Comparison of ENCODE assay signal across 1 cellular context in the genomic region with DNA sequence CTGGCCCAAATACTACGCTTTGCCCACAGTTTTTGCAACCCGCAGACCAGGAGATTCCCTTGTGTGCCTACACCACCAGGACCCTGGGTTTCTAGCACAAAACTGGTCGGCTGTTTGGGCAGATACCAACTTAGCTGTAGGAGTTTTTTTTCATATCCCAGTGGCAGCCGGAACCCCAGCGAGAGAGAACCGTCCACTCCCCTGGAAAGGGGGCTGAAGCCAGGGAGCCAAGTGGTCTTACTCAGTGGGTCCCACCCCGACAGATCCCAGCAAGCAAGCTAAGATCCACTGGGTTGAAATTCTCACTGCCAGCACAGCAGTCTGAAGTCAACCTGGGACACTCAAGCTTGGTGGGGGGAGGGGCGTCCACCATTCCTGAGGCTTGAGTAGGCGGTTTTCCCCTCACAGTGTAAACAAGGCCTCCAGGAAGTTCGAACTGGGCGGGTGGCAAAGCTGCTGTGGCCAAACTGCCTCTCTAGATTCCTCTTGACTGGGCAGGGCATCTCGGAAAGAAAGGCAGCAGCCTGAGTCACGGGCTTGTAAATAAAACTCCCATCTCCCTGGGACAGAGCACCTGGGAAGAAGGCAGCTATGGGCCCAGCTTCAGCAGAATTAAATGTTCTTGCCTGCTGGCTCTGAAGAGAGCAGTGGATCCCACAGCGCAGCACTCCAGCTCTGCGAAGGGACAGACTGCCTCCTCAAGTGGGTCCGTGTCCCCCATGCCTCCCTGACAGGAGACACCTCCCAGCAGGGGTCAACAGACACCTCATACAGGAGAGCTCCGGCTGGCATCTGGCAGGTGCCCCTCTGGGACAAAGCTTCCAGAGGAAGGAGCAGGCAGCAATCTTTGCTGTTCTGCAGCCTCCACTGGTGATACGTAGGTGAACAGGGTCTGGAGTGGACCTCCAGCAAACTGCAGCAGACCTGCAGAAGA.
TF ChIP-seq lines count a peak whose summit lies in the region.
"Not testable (repeated sequence)": the region's sequence is repeated elsewhere in the genome, so short reads cannot be mapped to it uniquely, and the experiment has no call there.

No MANE protein-coding gene starts in this region.

TF ChIP-seq in HepG2, 621 proteins besides CTCF, POLR2A, EP300 and RAD21 (continued from another document and continues in another):
- TF ChIP-seq JUNB (CRISPR knock-in tag; IDR thresholded peaks at IDR 0.05; ENCODE audit: borderline replicate concordance) (peak; percentile 92), SP5 (CRISPR knock-in tag; IDR thresholded peaks at IDR 0.05; ENCODE audit: borderline replicate concordance, low read depth) (peak; percentile 76), MTA1 (CRISPR knock-in tag; IDR thresholded peaks at IDR 0.05; ENCODE audit: borderline replicate concordance) (peak; percentile 77; the same call in 1 of the 2 replicates), HNRNPL (IDR thresholded peaks at IDR 0.05; ENCODE audit: low read depth, low read length) (peak; percentile 86), TEAD3 (CRISPR knock-in tag; optimal IDR thresholded peaks at IDR 0.05; ENCODE audit: borderline replicate concordance) (peak; percentile 94), FOXK1 (CRISPR knock-in tag; IDR thresholded peaks at IDR 0.05; ENCODE audit: borderline replicate concordance, low read depth) (peak; percentile 89), ELF1 (CRISPR knock-in tag; IDR thresholded peaks at IDR 0.05) (peak; percentile 79), JUN (CRISPR knock-in tag; IDR thresholded peaks at IDR 0.05) (peak; percentile 71; the same call in 1 of the 2 replicates), SOX13 (CRISPR knock-in tag; conservative IDR thresholded peaks at IDR 0.05 in 1 of 2, IDR thresholded peaks at IDR 0.05 in 1 of 2) (peak in 1 of 2 experiments; percentile 45; a peak in 2 of 4 replicates), JUND (CRISPR knock-in tag; IDR thresholded peaks at IDR 0.05) (peak; percentile 84), ZFX (CRISPR knock-in tag; IDR thresholded peaks at IDR 0.05; ENCODE audit: low read depth) (peak; percentile 53; the same call in 1 of the 2 replicates), FOXO1 (CRISPR knock-in tag; IDR thresholded peaks at IDR 0.05) (peak; percentile 68), DNMT3B (CRISPR knock-in tag; conservative IDR thresholded peaks at IDR 0.05) (peak; percentile 86), RELA (CRISPR knock-in tag; IDR thresholded peaks at IDR 0.05) (peak; percentile 53; the same call in 1 of the 2 replicates), ZNF333 (CRISPR knock-in tag; IDR thresholded peaks at IDR 0.05; ENCODE audit: borderline replicate concordance) (0 out of 2 replicates have a peak, but pooled peaks have one; percentile 53), HNF4A (CRISPR knock-in tag; IDR thresholded peaks at IDR 0.05) (peak; percentile 20; the same call in 1 of the 2 replicates), ZNF605 (CRISPR knock-in tag; IDR thresholded peaks at IDR 0.05) (peak; percentile 77), ZNF12 (CRISPR knock-in tag; IDR thresholded peaks at IDR 0.05) (peak; percentile 59; the same call in 1 of the 2 replicates), ISL2 (CRISPR knock-in tag; IDR thresholded peaks at IDR 0.05) (peak; percentile 65; the same call in 1 of the 2 replicates), MAFF (IDR thresholded peaks at IDR 0.05; ENCODE audit: low read depth, low read length) (peak; percentile 25; the same call in 1 of the 2 replicates), RCOR2 (CRISPR knock-in tag; IDR thresholded peaks at IDR 0.05) (peak; percentile 71), PHF21A (CRISPR knock-in tag; IDR thresholded peaks at IDR 0.05) (peak; percentile 75), LCORL (CRISPR knock-in tag; IDR thresholded peaks at IDR 0.05) (0 out of 2 replicates have a peak, but pooled peaks have one; percentile 11), GATAD1 (CRISPR knock-in tag; IDR thresholded peaks at IDR 0.05) (peak; percentile 63; the same call in 1 of the 2 replicates), RARA (CRISPR knock-in tag; IDR thresholded peaks at IDR 0.05) (peak; percentile 65), NR2F6 (IDR thresholded peaks at IDR 0.05) (0 out of 2 replicates have a peak, but pooled peaks have one; percentile 29), NR2F6 (CRISPR knock-in tag; IDR thresholded peaks at IDR 0.05) (peak; percentile 29; the same call in 1 of the 2 replicates), RXRA (CRISPR knock-in tag; IDR thresholded peaks at IDR 0.05) (peak; percentile 92), SALL1 (CRISPR knock-in tag; IDR thresholded peaks at IDR 0.05) (peak; percentile 73), ZNF331 (CRISPR knock-in tag; IDR thresholded peaks at IDR 0.05) (peak; percentile 72), NFKBIZ (CRISPR knock-in tag; IDR thresholded peaks at IDR 0.05) (0 out of 2 replicates have a peak, but pooled peaks have one; percentile 75), ZNF746 (CRISPR knock-in tag; IDR thresholded peaks at IDR 0.05) (0 out of 2 replicates have a peak, but pooled peaks have one; percentile 43), SRY (CRISPR knock-in tag; IDR thresholded peaks at IDR 0.05) (0 out of 2 replicates have a peak, but pooled peaks have one; percentile 34), ERF (CRISPR knock-in tag; IDR thresholded peaks at IDR 0.05) (peak; percentile 57; the same call in 1 of the 2 replicates), ZNF350 (CRISPR knock-in tag; IDR thresholded peaks at IDR 0.05; ENCODE audit: borderline replicate concordance, low read depth) (peak; percentile 72), MAFK (conservative IDR thresholded peaks at IDR 0.05 in 1 of 2, IDR thresholded peaks at IDR 0.05 in 1 of 2; ENCODE audit: low read length in 2 of 2) (0 out of 4 replicates have a peak, but pooled peaks of 1 of the 2 experiments have one; percentile 2), SIX4 (CRISPR knock-in tag; IDR thresholded peaks at IDR 0.05) (0 out of 2 replicates have a peak, but pooled peaks have one; percentile 39), POGZ (CRISPR knock-in tag; IDR thresholded peaks at IDR 0.05) (peak; percentile 96), ZMYM2 (CRISPR knock-in tag; IDR thresholded peaks at IDR 0.05) (peak; percentile 71; the same call in 1 of the 2 replicates)
- TF ChIP-seq SOX13, LCORL (IDR thresholded peaks at IDR 0.05): not testable (repeated sequence)
- TF ChIP-seq, protein P1, sequence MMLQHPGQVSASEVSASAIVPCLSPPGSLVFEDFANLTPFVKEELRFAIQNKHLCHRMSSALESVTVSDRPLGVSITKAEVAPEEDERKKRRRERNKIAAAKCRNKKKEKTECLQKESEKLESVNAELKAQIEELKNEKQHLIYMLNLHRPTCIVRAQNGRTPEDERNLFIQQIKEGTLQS (CRISPR knock-in tag; IDR thresholded peaks at IDR 0.05) = peak; percentile 89
- TF ChIP-seq, protein P2, sequence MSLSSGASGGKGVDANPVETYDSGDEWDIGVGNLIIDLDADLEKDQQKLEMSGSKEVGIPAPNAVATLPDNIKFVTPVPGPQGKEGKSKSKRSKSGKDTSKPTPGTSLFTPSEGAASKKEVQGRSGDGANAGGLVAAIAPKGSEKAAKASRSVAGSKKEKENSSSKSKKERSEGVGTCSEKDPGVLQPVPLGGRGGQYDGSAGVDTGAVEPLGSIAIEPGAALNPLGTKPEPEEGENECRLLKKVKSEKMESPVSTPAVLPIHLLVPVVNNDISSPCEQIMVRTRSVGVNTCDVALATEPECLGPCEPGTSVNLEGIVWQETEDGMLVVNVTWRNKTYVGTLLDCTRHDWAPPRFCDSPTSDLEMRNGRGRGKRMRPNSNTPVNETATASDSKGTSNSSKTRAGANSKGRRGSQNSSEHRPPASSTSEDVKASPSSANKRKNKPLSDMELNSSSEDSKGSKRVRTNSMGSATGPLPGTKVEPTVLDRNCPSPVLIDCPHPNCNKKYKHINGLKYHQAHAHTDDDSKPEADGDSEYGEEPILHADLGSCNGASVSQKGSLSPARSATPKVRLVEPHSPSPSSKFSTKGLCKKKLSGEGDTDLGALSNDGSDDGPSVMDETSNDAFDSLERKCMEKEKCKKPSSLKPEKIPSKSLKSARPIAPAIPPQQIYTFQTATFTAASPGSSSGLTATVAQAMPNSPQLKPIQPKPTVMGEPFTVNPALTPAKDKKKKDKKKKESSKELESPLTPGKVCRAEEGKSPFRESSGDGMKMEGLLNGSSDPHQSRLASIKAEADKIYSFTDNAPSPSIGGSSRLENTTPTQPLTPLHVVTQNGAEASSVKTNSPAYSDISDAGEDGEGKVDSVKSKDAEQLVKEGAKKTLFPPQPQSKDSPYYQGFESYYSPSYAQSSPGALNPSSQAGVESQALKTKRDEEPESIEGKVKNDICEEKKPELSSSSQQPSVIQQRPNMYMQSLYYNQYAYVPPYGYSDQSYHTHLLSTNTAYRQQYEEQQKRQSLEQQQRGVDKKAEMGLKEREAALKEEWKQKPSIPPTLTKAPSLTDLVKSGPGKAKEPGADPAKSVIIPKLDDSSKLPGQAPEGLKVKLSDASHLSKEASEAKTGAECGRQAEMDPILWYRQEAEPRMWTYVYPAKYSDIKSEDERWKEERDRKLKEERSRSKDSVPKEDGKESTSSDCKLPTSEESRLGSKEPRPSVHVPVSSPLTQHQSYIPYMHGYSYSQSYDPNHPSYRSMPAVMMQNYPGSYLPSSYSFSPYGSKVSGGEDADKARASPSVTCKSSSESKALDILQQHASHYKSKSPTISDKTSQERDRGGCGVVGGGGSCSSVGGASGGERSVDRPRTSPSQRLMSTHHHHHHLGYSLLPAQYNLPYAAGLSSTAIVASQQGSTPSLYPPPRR (CRISPR knock-in tag; IDR thresholded peaks at IDR 0.05; ENCODE audit: borderline replicate concordance) = peak; percentile 55; the same call in 1 of the 2 replicates
- TF ChIP-seq, protein P3, sequence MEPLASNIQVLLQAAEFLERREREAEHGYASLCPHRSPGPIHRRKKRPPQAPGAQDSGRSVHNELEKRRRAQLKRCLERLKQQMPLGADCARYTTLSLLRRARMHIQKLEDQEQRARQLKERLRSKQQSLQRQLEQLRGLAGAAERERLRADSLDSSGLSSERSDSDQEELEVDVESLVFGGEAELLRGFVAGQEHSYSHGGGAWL (CRISPR knock-in tag; IDR thresholded peaks at IDR 0.05) = peak; percentile 43; the same call in 1 of the 2 replicates
- TF ChIP-seq, protein P4, sequence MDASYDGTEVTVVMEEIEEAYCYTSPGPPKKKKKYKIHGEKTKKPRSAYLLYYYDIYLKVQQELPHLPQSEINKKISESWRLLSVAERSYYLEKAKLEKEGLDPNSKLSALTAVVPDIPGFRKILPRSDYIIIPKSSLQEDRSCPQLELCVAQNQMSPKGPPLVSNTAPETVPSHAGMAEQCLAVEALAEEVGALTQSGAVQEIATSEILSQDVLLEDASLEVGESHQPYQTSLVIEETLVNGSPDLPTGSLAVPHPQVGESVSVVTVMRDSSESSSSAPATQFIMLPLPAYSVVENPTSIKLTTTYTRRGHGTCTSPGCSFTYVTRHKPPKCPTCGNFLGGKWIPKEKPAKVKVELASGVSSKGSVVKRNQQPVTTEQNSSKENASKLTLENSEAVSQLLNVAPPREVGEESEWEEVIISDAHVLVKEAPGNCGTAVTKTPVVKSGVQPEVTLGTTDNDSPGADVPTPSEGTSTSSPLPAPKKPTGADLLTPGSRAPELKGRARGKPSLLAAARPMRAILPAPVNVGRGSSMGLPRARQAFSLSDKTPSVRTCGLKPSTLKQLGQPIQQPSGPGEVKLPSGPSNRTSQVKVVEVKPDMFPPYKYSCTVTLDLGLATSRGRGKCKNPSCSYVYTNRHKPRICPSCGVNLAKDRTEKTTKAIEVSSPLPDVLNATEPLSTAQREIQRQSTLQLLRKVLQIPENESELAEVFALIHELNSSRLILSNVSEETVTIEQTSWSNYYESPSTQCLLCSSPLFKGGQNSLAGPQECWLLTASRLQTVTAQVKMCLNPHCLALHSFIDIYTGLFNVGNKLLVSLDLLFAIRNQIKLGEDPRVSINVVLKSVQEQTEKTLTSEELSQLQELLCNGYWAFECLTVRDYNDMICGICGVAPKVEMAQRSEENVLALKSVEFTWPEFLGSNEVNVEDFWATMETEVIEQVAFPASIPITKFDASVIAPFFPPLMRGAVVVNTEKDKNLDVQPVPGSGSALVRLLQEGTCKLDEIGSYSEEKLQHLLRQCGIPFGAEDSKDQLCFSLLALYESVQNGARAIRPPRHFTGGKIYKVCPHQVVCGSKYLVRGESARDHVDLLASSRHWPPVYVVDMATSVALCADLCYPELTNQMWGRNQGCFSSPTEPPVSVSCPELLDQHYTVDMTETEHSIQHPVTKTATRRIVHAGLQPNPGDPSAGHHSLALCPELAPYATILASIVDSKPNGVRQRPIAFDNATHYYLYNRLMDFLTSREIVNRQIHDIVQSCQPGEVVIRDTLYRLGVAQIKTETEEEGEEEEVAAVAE (CRISPR knock-in tag; IDR thresholded peaks at IDR 0.05; ENCODE audit: borderline replicate concordance) = peak; percentile 81; the same call in 1 of the 2 replicates
- TF ChIP-seq, protein P5, sequence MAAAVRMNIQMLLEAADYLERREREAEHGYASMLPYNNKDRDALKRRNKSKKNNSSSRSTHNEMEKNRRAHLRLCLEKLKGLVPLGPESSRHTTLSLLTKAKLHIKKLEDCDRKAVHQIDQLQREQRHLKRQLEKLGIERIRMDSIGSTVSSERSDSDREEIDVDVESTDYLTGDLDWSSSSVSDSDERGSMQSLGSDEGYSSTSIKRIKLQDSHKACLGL (CRISPR knock-in tag; IDR thresholded peaks at IDR 0.05) = 0 out of 2 replicates have a peak, but pooled peaks have one; percentile 29
- TF ChIP-seq, protein P6, sequence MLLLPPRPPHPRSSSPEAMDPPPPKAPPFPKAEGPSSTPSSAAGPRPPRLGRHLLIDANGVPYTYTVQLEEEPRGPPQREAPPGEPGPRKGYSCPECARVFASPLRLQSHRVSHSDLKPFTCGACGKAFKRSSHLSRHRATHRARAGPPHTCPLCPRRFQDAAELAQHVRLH (CRISPR knock-in tag; IDR thresholded peaks at IDR 0.05; ENCODE audit: borderline replicate concordance, low read depth) = peak; percentile 20; the same call in 1 of the 2 replicates
- TF ChIP-seq, protein P7, sequence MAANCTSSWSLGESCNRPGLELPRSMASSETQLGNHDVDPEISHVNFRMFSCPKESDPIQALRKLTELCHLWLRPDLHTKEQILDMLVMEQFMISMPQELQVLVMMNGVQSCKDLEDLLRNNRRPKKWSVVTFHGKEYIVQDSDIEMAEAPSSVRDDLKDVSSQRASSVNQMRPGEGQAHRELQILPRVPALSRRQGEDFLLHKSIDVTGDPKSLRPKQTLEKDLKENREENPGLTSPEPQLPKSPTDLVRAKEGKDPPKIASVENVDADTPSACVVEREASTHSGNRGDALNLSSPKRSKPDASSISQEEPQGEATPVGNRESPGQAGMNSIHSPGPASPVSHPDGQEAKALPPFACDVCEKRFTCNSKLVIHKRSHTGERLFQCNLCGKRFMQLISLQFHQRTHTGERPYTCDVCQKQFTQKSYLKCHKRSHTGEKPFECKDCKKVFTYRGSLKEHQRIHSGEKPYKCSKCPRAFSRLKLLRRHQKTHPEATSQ (CRISPR knock-in tag; IDR thresholded peaks at IDR 0.05; ENCODE audit: borderline replicate concordance) = peak; percentile 46; the same call in 1 of the 2 replicates
- TF ChIP-seq, protein P8, sequence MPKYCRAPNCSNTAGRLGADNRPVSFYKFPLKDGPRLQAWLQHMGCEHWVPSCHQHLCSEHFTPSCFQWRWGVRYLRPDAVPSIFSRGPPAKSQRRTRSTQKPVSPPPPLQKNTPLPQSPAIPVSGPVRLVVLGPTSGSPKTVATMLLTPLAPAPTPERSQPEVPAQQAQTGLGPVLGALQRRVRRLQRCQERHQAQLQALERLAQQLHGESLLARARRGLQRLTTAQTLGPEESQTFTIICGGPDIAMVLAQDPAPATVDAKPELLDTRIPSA (CRISPR knock-in tag; IDR thresholded peaks at IDR 0.05; ENCODE audit: borderline replicate concordance) = peak; percentile 73; the same call in 1 of the 2 replicates
- TF ChIP-seq, protein P9, sequence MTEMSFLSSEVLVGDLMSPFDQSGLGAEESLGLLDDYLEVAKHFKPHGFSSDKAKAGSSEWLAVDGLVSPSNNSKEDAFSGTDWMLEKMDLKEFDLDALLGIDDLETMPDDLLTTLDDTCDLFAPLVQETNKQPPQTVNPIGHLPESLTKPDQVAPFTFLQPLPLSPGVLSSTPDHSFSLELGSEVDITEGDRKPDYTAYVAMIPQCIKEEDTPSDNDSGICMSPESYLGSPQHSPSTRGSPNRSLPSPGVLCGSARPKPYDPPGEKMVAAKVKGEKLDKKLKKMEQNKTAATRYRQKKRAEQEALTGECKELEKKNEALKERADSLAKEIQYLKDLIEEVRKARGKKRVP (CRISPR knock-in tag; IDR thresholded peaks at IDR 0.05) = peak in 1 of 2 experiments; percentile 34; a peak in 2 of 4 replicates
